In the genomic region with DNA sequence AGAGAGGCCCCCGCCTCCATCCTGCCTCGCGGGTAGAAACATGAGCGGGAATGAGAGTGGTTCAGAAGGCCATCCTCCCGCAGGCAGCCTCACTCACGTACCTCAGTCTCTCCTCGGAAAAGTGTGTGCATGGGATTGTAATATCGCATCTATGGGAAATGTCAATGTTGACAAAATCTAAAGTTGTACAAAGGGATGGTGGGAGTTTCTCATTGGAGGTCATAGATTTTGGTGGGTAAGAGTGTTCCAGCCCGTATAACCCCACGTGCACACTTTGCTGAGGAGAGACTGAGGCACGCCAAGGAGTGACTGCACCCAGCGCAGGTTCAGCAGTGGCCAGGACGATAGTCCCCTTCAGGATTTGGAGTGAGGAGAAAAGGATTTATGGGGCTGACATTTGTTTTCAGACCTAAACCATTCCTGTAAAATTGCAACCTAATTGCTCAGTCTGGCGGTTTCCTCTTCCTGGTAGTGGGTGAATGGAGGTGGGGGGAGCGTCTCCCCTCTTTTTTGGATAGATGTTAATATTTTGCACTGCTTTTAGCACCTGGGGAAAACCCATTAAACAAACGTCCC, we compare ENCODE assay signal across 16 cellular contexts. TPM values are rescaled to one million over a fixed set of nuclear protein-coding genes. Genes with fewer than 3 reads are reported as not detected.
A peak's percentile ranks its signal among the peaks of the same experiment; 100 is the strongest.
DNase-seq lines count a peak whose midpoint lies in the region; ATAC-seq and TF ChIP-seq lines count a peak whose summit lies in the region.
"Had no signal": no experiment of that assay in that cellular context is flagged by ENCODE, and none has a peak within 500 bp of the region (broad histone marks: within the 10 kb centered on the region; RNA-seq: fewer than 3 reads in every experiment).

No MANE protein-coding gene starts in this region.

- no peaks in the 10 kb centered on the region for H3K9me3 ChIP-seq in SK-N-MC (ENCODE audit: low read depth, low read length)
- H3K9me3 ChIP-seq: heart right ventricle, SJSA1 had no signal

- no peak for DNase-seq in activated naive CD4-positive, alpha-beta T cell treated with anti-CD3 and anti-CD28 coated beads, Interleukin-2, amount 50 U/mL, for 16 hours
- DNase-seq in SK-N-MC (ENCODE audit: low read depth, low spot score) (no peak), endothelial cell (ENCODE audit: low spot score) (no peak), germinal center (ENCODE audit: low spot score) (no peak), left colon (no peak), SIG-M5 treated with dmso at 0.1 percent for 504 hours (lab: John Stamatoyannopoulos, UW; ENCODE audit: unreplicated experiment) (no peak)
- DNase-seq in stimulated activated naive CD8-positive, alpha-beta T cell treated with anti-CD3 and anti-CD28 coated beads, Interleukin-15, amount 100 ng/mL, for 72 hours, result no peak
- DNase-seq: AML-193; central memory CD4-positive, alpha-beta T cell; EL; heart right ventricle; left cardiac atrium; NK-92 treated with Interleukin-12 subunit alpha and Interleukin-12 subunit beta, amount 100 ng/mL, for 24 hours; stimulated activated naive CD4-positive, alpha-beta T cell treated with Interleukin-2 at 50 U/mL for 16 hours had no signal

- peak overlapping the region; percentile 51 for H3K4me3 ChIP-seq in SK-N-MC
- H3K4me3 ChIP-seq: heart right ventricle, SJSA1 had no signal

- no peak for TF ChIP-seq CTCF in endothelial cell (IDR thresholded peaks at IDR 0.05; ENCODE audit: unreplicated experiment)

- peak overlapping the region; percentile 84 for H3K27ac Mint-ChIP-seq in activated naive CD4-positive, alpha-beta T cell treated with anti-CD3 and anti-CD28 coated beads, Interleukin-2, amount 50 U/mL, for 24 hours
- peak overlapping the region; percentile 20 for H3K27ac Mint-ChIP-seq in endothelial cell (ENCODE audit: unreplicated experiment)
- peak overlapping the region; percentile 30 to 72 for H3K27ac Mint-ChIP-seq in stimulated activated naive CD8-positive, alpha-beta T cell treated with anti-CD3 and anti-CD28 coated beads, Interleukin-15, amount 100 ng/mL, for 72 hours

- H3K4me3 Mint-ChIP-seq in activated naive CD4-positive, alpha-beta T cell treated with anti-CD3 and anti-CD28 coated beads, Interleukin-2, amount 50 U/mL, for 24 hours, result peak overlapping the region; percentile 64
- no peak overlapping the region for H3K4me3 Mint-ChIP-seq in endothelial cell (ENCODE audit: unreplicated experiment)
- H3K4me3 Mint-ChIP-seq in stimulated activated naive CD8-positive, alpha-beta T cell treated with anti-CD3 and anti-CD28 coated beads, Interleukin-15, amount 100 ng/mL, for 72 hours, result peak overlapping the region; percentile 68 to 75

- no peak overlapping the region for H3K27ac ChIP-seq in SK-N-MC
- H3K27ac ChIP-seq: heart right ventricle had no signal

- intact Hi-C loops in left colon (cut with DNase I, micrococcal nuclease), result no loop called here

- H3K4me1 Mint-ChIP-seq in activated naive CD4-positive, alpha-beta T cell treated with anti-CD3 and anti-CD28 coated beads, Interleukin-2, amount 50 U/mL, for 24 hours, result peaks cover 60% of the 10 kb centered on the region
- peaks cover 17% of the 10 kb centered on the region for H3K4me1 Mint-ChIP-seq in endothelial cell (ENCODE audit: unreplicated experiment)
- H3K4me1 Mint-ChIP-seq in stimulated activated naive CD8-positive, alpha-beta T cell treated with anti-CD3 and anti-CD28 coated beads, Interleukin-15, amount 100 ng/mL, for 72 hours, result peaks cover 84% of the 10 kb centered on the region

- H3K9ac ChIP-seq in SK-N-MC (ENCODE audit: insufficient read length), result no peak overlapping the region

- H3K36me3 Mint-ChIP-seq in activated naive CD4-positive, alpha-beta T cell treated with anti-CD3 and anti-CD28 coated beads, Interleukin-2, amount 50 U/mL, for 24 hours, result peaks cover 2% of the 10 kb centered on the region
- H3K36me3 Mint-ChIP-seq in endothelial cell (ENCODE audit: low read depth, unreplicated experiment), result no peaks in the 10 kb centered on the region

- no peaks in the 10 kb centered on the region for H3K9me3 Mint-ChIP-seq in activated naive CD4-positive, alpha-beta T cell treated with anti-CD3 and anti-CD28 coated beads, Interleukin-2, amount 50 U/mL, for 24 hours
- no peaks in the 10 kb centered on the region for H3K9me3 Mint-ChIP-seq in endothelial cell (ENCODE audit: unreplicated experiment)
- no peaks in the 10 kb centered on the region for H3K9me3 Mint-ChIP-seq in stimulated activated naive CD8-positive, alpha-beta T cell treated with anti-CD3 and anti-CD28 coated beads, Interleukin-15, amount 100 ng/mL, for 72 hours

- H3K27me3 Mint-ChIP-seq in activated naive CD4-positive, alpha-beta T cell treated with anti-CD3 and anti-CD28 coated beads, Interleukin-2, amount 50 U/mL, for 24 hours, result no peaks in the 10 kb centered on the region
- peaks cover 4% of the 10 kb centered on the region for H3K27me3 Mint-ChIP-seq in endothelial cell (ENCODE audit: unreplicated experiment)
- no peaks in the 10 kb centered on the region for H3K27me3 Mint-ChIP-seq in stimulated activated naive CD8-positive, alpha-beta T cell treated with anti-CD3 and anti-CD28 coated beads, Interleukin-15, amount 100 ng/mL, for 72 hours

- ATAC-seq in stimulated activated naive CD8-positive, alpha-beta T cell treated with anti-CD3 and anti-CD28 coated beads, Interleukin-15, amount 100 ng/mL, for 72 hours, result no peak
- no peak for ATAC-seq in left colon

- no peaks in the 10 kb centered on the region for H3K36me3 ChIP-seq in SK-N-MC (ENCODE audit: insufficient read depth, low read length)
- H3K36me3 ChIP-seq: SJSA1 had no signal

RNA-seq across cellular contexts. Expression of a gene that starts 59.6 kb away (rescaled TPM):
- total RNA-seq in endothelial cell (ENCODE audit: unreplicated experiment), result 74.8 TPM
- total RNA-seq in left colon, result 10 to 100 TPM; 56.8 to 63.2 TPM

Comparison
In these comparisons a context has a peak if more than half of its experiments do, and no peak if none do; other contexts are left out.
1. H3K27ac Mint-ChIP-seq: peak in every context shown above with its lines; median percentile 84 in activated naive CD4-positive, alpha-beta T cell treated with anti-CD3 and anti-CD28 coated beads, Interleukin-2, amount 50 U/mL, for 24 hours; 51 in stimulated activated naive CD8-positive, alpha-beta T cell treated with anti-CD3 and anti-CD28 coated beads, Interleukin-15, amount 100 ng/mL, for 72 hours; 20 in endothelial cell.